ENCODE assay signal across 8 cellular contexts in the genomic region with DNA sequence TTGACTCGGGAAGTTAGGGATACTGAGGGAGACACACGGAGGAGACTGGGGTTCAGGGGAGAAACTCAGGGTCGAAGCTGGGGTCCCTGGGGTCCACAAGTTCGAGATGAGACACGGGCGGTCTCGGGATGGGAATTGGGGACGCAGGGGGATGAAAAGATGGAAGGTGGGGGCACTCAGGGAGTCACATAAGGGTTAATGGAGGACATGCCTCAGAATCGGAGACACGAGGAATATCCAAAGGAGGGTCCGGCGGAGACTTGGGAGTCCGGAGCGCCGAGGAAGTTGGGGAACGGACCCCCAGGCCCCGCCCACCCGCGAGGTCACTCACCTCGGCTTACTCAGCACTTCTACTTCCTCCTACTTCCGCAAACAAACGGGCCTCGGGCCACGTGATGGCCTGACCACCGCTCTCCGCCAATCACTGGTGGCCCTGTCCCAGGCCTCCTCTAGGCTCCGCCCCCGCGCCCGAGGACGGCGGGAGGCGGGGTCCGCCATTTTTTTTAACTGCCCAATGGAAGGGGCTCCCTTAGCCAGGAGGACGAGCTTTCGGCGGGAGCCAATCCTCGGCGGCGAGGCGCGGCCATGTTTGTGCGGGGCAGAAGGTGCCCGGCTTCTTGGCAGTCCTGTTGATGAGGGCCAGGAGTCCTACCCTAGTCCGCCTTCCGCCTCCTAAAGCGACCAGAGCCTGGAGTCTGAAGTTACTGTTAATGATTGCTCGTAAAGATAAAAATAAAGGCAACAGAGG. TPM values are rescaled to one million over a fixed set of nuclear protein-coding genes. Genes with fewer than 3 reads are reported as not detected.
DNase-seq lines count a peak whose midpoint lies in the region; ATAC-seq and TF ChIP-seq lines count a peak whose summit lies in the region.

A gene with protein sequence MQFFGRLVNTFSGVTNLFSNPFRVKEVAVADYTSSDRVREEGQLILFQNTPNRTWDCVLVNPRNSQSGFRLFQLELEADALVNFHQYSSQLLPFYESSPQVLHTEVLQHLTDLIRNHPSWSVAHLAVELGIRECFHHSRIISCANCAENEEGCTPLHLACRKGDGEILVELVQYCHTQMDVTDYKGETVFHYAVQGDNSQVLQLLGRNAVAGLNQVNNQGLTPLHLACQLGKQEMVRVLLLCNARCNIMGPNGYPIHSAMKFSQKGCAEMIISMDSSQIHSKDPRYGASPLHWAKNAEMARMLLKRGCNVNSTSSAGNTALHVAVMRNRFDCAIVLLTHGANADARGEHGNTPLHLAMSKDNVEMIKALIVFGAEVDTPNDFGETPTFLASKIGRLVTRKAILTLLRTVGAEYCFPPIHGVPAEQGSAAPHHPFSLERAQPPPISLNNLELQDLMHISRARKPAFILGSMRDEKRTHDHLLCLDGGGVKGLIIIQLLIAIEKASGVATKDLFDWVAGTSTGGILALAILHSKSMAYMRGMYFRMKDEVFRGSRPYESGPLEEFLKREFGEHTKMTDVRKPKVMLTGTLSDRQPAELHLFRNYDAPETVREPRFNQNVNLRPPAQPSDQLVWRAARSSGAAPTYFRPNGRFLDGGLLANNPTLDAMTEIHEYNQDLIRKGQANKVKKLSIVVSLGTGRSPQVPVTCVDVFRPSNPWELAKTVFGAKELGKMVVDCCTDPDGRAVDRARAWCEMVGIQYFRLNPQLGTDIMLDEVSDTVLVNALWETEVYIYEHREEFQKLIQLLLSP (minus strand): TSS at position 378 of the 748 bp plus-strand sequence. CDS start 12,404 bp downstream, outside the sequence.

- POLR2A ChIA-PET in BJ (lab: Charles Lee): interaction anchor here (0.6 kb wide), 1 partner anchor 20 kb away, joined by 4 read pairs; a partner anchor contains a TSS
- POLR2A ChIA-PET in activated CD4-positive, alpha-beta T cell treated with anti-CD3 and anti-CD28 coated beads, Interleukin-2, amount 10 ng/mL, durations not matched to agents 7 days and 5 days (lab: Charles Lee): no interaction called here

- H3K4me3 Mint-ChIP-seq in activated CD4-positive, alpha-beta T cell treated with anti-CD3 and anti-CD28 coated beads, Interleukin-2, amount 10 ng/mL, durations not matched to agents 7 days and 5 days: peak within 1 kb of the TSS; percentile 89

- H3K4me3 ChIP-seq in BJ (ENCODE audit: low read depth, low read length): peak within 1 kb of the TSS; percentile 63
- H3K4me3 ChIP-seq in coronary artery: peak within 1 kb of the TSS; percentile 69

- CTCF ChIA-PET in BJ (lab: Yijun Ruan, JAX): interaction anchor here (1.5 kb wide), 1 partner anchor 15 kb away, joined by 3 read pairs; no protein-coding TSS in a partner anchor
- CTCF ChIA-PET in activated CD4-positive, alpha-beta T cell treated with anti-CD3 and anti-CD28 coated beads, Interleukin-2, amount 10 ng/mL, durations not matched to agents 7 days and 5 days (lab: Charles Lee): interaction anchor here (0.6 to 1.6 kb wide), 6 partner anchors 8 to 86 kb away, joined by 3 to 7 read pairs (median 4); no protein-coding TSS in a partner anchor

- peak; percentile 91 for ATAC-seq in GM19328 (IDR thresholded peaks at IDR 0.05; ENCODE audit: unreplicated experiment)
- peak; percentile 90 for ATAC-seq in HG03520 (IDR thresholded peaks at IDR 0.05; ENCODE audit: unreplicated experiment)

- no peaks in the 10 kb centered on the region for H3K27me3 ChIP-seq in BJ (ENCODE audit: control insufficient read depth, insufficient read depth, low read length)

- H3K36me3 Mint-ChIP-seq in activated CD4-positive, alpha-beta T cell treated with anti-CD3 and anti-CD28 coated beads, Interleukin-2, amount 10 ng/mL, durations not matched to agents 7 days and 5 days (ENCODE audit: low read depth): peaks cover 1% of the 10 kb centered on the region

- H3K27ac ChIP-seq in coronary artery: peak within 1 kb of the TSS; percentile 79 to 88

- TF ChIP-seq CTCF in BJ (IDR thresholded peaks at IDR 0.05; ENCODE audit: insufficient read depth, low read depth, low read length) (no peak), coronary artery (IDR thresholded peaks at IDR 0.05) (no peak)

- H3K27me3 Mint-ChIP-seq in activated CD4-positive, alpha-beta T cell treated with anti-CD3 and anti-CD28 coated beads, Interleukin-2, amount 10 ng/mL, durations not matched to agents 7 days and 5 days: peaks cover 10% of the 10 kb centered on the region

- no peaks in the 10 kb centered on the region for H3K9me3 Mint-ChIP-seq in activated CD4-positive, alpha-beta T cell treated with anti-CD3 and anti-CD28 coated beads, Interleukin-2, amount 10 ng/mL, durations not matched to agents 7 days and 5 days

- H3K4me1 Mint-ChIP-seq in activated CD4-positive, alpha-beta T cell treated with anti-CD3 and anti-CD28 coated beads, Interleukin-2, amount 10 ng/mL, durations not matched to agents 7 days and 5 days: peaks cover 50% of the 10 kb centered on the region

- DNase-seq in BJ (ENCODE audit: low read depth) (peak; percentile 94), NCI-H69 (lab: John Stamatoyannopoulos, UW) (peak; percentile 99), coronary artery (ENCODE audit: low spot score) (peak; percentile 100), left kidney (ENCODE audit: low read depth, low spot score) (peak; percentile 100)
- DNase-seq in activated CD4-positive, alpha-beta T cell treated with anti-CD3 and anti-CD28 coated beads, Interleukin-2, amount 10 ng/mL, durations not matched to agents 7 days and 5 days: peak; percentile 98
- peak; percentile 97 to 98 for DNase-seq in stimulated activated CD4-positive, alpha-beta T cell treated with anti-CD3 and anti-CD28 coated beads, Interleukin-2, amount 100 ng/mL, for 24 hours

- H3K36me3 ChIP-seq in BJ (ENCODE audit: control insufficient read depth, insufficient read depth, low read length): no peaks in the 10 kb centered on the region

- H3K27ac Mint-ChIP-seq in activated CD4-positive, alpha-beta T cell treated with anti-CD3 and anti-CD28 coated beads, Interleukin-2, amount 10 ng/mL, durations not matched to agents 7 days and 5 days: peak within 1 kb of the TSS; percentile 97

RNA-seq across cellular contexts. Expression of the gene that starts here (rescaled TPM):
- 10.1 and 14.9 TPM in 2 replicates for polyA plus RNA-seq in BJ (2011; rRNA removed)
- polyA minus RNA-seq in BJ (2011; rRNA and poly(A)+ RNA removed): 19.5 and 23.0 TPM in 2 replicates
- total RNA-seq in activated CD4-positive, alpha-beta T cell treated with anti-CD3 and anti-CD28 coated beads, Interleukin-2, amount 10 ng/mL, durations not matched to agents 7 days and 5 days: 10 to 100 TPM; 65.0 to 72.0 TPM

Comparison
In these comparisons a context has a peak if more than half of its experiments do, and no peak if none do; other contexts are left out.
1. Peak in every context shown above with its lines: DNase-seq, ATAC-seq, H3K4me3 ChIP-seq and H3K27ac ChIP-seq.